Comparison of ENCODE assay signal across 28 cellular contexts in the genomic region with DNA sequence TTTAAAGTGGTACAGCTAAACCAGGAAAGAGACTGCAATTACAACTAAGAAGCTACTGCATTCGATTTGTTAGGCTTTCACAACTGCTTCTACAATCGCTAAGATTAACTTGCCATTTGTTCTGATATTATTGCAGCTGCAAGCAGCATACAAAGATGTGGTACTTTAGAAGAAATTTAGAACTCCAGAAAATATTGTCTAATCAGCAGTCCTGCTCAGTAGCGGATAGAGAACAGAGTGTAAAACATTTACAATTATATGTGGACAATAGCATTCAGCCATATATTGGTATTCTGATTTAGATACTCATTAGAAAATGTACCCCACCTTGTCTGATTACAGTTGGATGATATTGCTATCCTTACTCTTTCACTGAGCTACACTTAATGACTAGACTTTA.
"Had no signal": no experiment of that assay in that cellular context is flagged by ENCODE, and none has a peak within 500 bp of the region (broad histone marks: within the 10 kb centered on the region; RNA-seq: fewer than 3 reads in every experiment).

No MANE protein-coding gene starts in this region.

- H3K4me1 ChIP-seq: colonic mucosa, esophagus muscularis mucosa, esophagus squamous epithelium, foreskin keratinocyte, gastrocnemius medialis, gastroesophageal sphincter, heart left ventricle, heart right ventricle had no signal

- ATAC-seq: effector memory CD8-positive, alpha-beta T cell; esophagus mucosa; foreskin keratinocyte; gastrocnemius medialis; gastroesophageal sphincter; heart left ventricle; heart right ventricle had no signal

- FAIRE-seq: colon, endometrium, endothelial cell of umbilical vein, frontal cortex had no signal

- H3K36me3 ChIP-seq: colonic mucosa, esophagus muscularis mucosa, esophagus squamous epithelium, gastrocnemius medialis, gastroesophageal sphincter, heart left ventricle, heart right ventricle had no signal

- DNase-seq: colonic mucosa; cortex of kidney; dermis blood vessel endothelial cell; dorsolateral prefrontal cortex; effector CD4-positive, alpha-beta T cell; effector CD8-positive, alpha-beta T cell; effector memory CD4-positive, alpha-beta T cell; effector memory CD8-positive, alpha-beta T cell; endodermal cell; erythroblast; esophagus squamous epithelium; foreskin fibroblast; foreskin keratinocyte; foreskin melanocyte; gastrocnemius medialis; glutamatergic neuron; head of caudate nucleus; heart left ventricle; heart right ventricle had no signal

- H3K27me3 ChIP-seq: colonic mucosa, dorsolateral prefrontal cortex, esophagus muscularis mucosa, esophagus squamous epithelium, foreskin keratinocyte, gastrocnemius medialis, gastroesophageal sphincter, heart left ventricle, heart right ventricle had no signal

- H3K4me3 ChIP-seq: colonic mucosa, coronary artery, dorsolateral prefrontal cortex, esophagus muscularis mucosa, esophagus squamous epithelium, gastrocnemius medialis, gastroesophageal sphincter, heart left ventricle, heart right ventricle had no signal

- H3K27ac ChIP-seq: colonic mucosa, coronary artery, dorsolateral prefrontal cortex, epithelial cell of prostate, esophagus muscularis mucosa, esophagus squamous epithelium, foreskin keratinocyte, gastrocnemius medialis, gastroesophageal sphincter, heart left ventricle, heart right ventricle had no signal

- H3K9me3 ChIP-seq: colonic mucosa, esophagus muscularis mucosa, esophagus squamous epithelium, gastrocnemius medialis, gastroesophageal sphincter, heart left ventricle had no signal
